ENCODE assay signal across 1 cellular context in genomic region chr5:147789820-147790219, GRCh38.
TF ChIP-seq lines count a peak whose summit lies in the region.

No MANE protein-coding gene starts in this region.

TF ChIP-seq in H1, 55 proteins besides CTCF, POLR2A, EP300 and RAD21 (continued from another document):
- TF ChIP-seq CHD7 (IDR thresholded peaks at IDR 0.05; ENCODE audit: insufficient replicate concordance, low read length) (no peak), EZH2 (IDR thresholded peaks at IDR 0.05; ENCODE audit: low read depth, low read length, severe bottlenecking) (no peak), TAF1 (IDR thresholded peaks at IDR 0.05; ENCODE audit: low read depth, low read length) (no peak), CBX8 (IDR thresholded peaks at IDR 0.05; ENCODE audit: borderline replicate concordance, low read depth, low read length) (no peak), ATF2 (IDR thresholded peaks at IDR 0.05; ENCODE audit: low read length) (no peak), CHD1 (IDR thresholded peaks at IDR 0.05; ENCODE audit: low read depth, low read length) (no peak), BRCA1 (IDR thresholded peaks at IDR 0.05; ENCODE audit: low read depth, low read length) (no peak), SAP30 (IDR thresholded peaks at IDR 0.05; ENCODE audit: insufficient read depth, insufficient replicate concordance, low read length) (no peak), SP1 (IDR thresholded peaks at IDR 0.05; ENCODE audit: low read depth, low read length) (no peak), POLR2AphosphoS5 (IDR thresholded peaks at IDR 0.05; ENCODE audit: low read depth, low read length) (no peak), GABPA (IDR thresholded peaks at IDR 0.05; ENCODE audit: borderline replicate concordance, insufficient read depth, low read length) (no peak), TAF7 (optimal IDR thresholded peaks at IDR 0.05; ENCODE audit: borderline replicate concordance, low read depth, low read length) (no peak), HDAC2 (IDR thresholded peaks at IDR 0.05; ENCODE audit: borderline replicate concordance in 1 of 2, low read depth in 2 of 2, low read length in 2 of 2) (no peak), KDM4A (IDR thresholded peaks at IDR 0.05; ENCODE audit: low read depth, low read length, severe bottlenecking) (no peak), SIRT6 (IDR thresholded peaks at IDR 0.05; ENCODE audit: low read length) (no peak), ATF3 (IDR thresholded peaks at IDR 0.05; ENCODE audit: insufficient read depth, low read depth, low read length) (no peak)
